In the genomic region with DNA sequence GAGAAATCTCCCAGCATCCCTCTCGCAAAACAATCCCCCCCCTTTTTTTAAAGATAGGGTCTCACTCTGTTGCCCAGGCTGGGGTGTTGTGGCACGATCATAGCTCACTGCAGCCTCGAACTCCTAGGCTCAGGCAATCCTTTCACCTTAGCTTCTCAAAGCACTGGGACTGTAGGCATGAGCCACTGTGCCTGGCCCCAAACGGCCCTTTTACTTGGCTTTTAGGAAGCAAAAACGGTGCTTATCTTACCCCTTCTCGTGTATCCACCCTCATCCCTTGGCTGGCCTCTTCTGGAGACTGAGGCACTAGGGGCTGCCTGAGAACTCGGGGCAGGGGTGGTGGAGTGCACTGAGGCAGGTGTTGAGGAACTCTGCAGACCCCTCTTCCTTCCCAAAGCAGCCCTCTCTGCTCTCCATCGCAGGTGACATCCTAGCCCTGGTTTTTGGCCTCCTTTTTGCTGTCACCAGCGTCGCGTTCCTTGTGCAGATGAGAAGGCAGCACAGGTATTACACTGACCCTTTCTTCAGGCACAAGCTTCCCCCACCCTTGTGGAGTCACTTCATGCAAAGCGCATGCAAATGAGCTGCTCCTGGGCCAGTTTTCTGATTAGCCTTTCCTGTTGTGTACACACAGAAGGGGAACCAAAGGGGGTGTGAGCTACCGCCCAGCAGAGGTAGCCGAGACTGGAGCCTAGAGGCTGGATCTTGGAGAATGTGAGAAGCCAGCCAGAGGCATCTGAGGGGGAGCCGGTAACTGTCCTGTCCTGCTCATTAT, we compare ENCODE assay signal across 11 cellular contexts. TPM values are rescaled to one million over a fixed set of nuclear protein-coding genes. Genes with fewer than 3 reads are reported as not detected.
DNase-seq lines count a peak whose midpoint lies in the region; ATAC-seq and TF ChIP-seq lines count a peak whose summit lies in the region.
"Had no signal": no experiment of that assay in that cellular context is flagged by ENCODE, and none has a peak within 500 bp of the region (broad histone marks: within the 10 kb centered on the region; RNA-seq: fewer than 3 reads in every experiment).

No MANE protein-coding gene starts in this region.

- H3K9me3 ChIP-seq in MG63 (no peaks in the 10 kb centered on the region), tibial artery (no peaks in the 10 kb centered on the region), left ventricle myocardium inferior (replicated peaks) (no peaks in the 10 kb centered on the region)

- peaks cover 43% of the 10 kb centered on the region for H3K36me3 ChIP-seq in MG63
- peaks cover 39 to 42% (median 39%) of the 10 kb centered on the region in 3 donors for H3K36me3 ChIP-seq in tibial artery
- peaks cover 36% of the 10 kb centered on the region for H3K36me3 ChIP-seq in left ventricle myocardium inferior

- intact Hi-C loops in tibial artery (cut with DNase I; ENCODE audit: low total_unique reads) (no loop called here), left ventricle myocardium inferior (cut with micrococcal nuclease) (no loop called here)

- DNase-seq in MG63 (peak; percentile 88), fibroblast of gingiva (ENCODE audit: low read depth) (peak; percentile 72), tibial artery (peak in 1 of 2 donors; percentile 84), hippocampal formation (lab: John Stamatoyannopoulos, UW) (no peak), left ventricle myocardium inferior (no peak), SK-N-DZ (ENCODE audit: low spot score) (no peak)
- DNase-seq: midbrain, NCI-H1092 treated with DMSO at 0.1 percent for 48 hours, PC-9 had no signal

- H3K27ac ChIP-seq in tibial artery (peak overlapping the region; percentile 96 to 97), left ventricle myocardium inferior (replicated peaks) (no peak overlapping the region)
- H3K27ac ChIP-seq: PC-9 had no signal

- peak; percentile 81 for ATAC-seq in GM19324 (IDR thresholded peaks at IDR 0.05; ENCODE audit: low FRiP score, unreplicated experiment)
- ATAC-seq in GM21360 (IDR thresholded peaks at IDR 0.05; ENCODE audit: unreplicated experiment): no peak

- H3K4me1 ChIP-seq in tibial artery (peaks cover 0 to 63% (median 36%) of the 10 kb centered on the region in 4 donors), left ventricle myocardium inferior (peaks cover 31% of the 10 kb centered on the region)

- TF ChIP-seq CTCF in tibial artery (IDR thresholded peaks at IDR 0.05) (no peak), left ventricle myocardium inferior (IDR thresholded peaks at IDR 0.05; ENCODE audit: borderline replicate concordance) (no peak)

- no peak overlapping the region for H3K4me3 ChIP-seq in MG63
- H3K4me3 ChIP-seq in tibial artery: no peak overlapping the region
- no peak overlapping the region for H3K4me3 ChIP-seq in left ventricle myocardium inferior
- H3K4me3 ChIP-seq: PC-9 had no signal

- no peaks in the 10 kb centered on the region for H3K27me3 ChIP-seq in MG63
- no peaks in the 10 kb centered on the region for H3K27me3 ChIP-seq in tibial artery
- H3K27me3 ChIP-seq in left ventricle myocardium inferior (ENCODE audit: low read depth): no peaks in the 10 kb centered on the region

RNA-seq across cellular contexts. Expression of a gene that starts 6.8 kb away (rescaled TPM):
- total RNA-seq in MG63 (2014; rRNA removed; shearing (Covaris generic); ENCODE audit: low replicate concordance): 0.40 TPM in 1 of 2 replicates, not detected in the other
- total RNA-seq in left ventricle myocardium inferior: not detected
- 2.2 TPM in 1 of 2 replicates, not detected in the other for polyA plus RNA-seq in SK-N-DZ (2014; cell fraction: cytosol; rRNA removed)
- 2.3 TPM in 1 of 2 replicates, not detected in the other for polyA plus RNA-seq in SK-N-DZ (2014; cell fraction: nucleus; rRNA removed)

RNA-seq across cellular contexts. Expression of a gene that starts 9.2 kb away (rescaled TPM):
- 2,986 and 3,667 TPM in 2 replicates for total RNA-seq in MG63 (2014; rRNA removed; shearing (Covaris generic); ENCODE audit: low replicate concordance)
- total RNA-seq in left ventricle myocardium inferior: 1,070 TPM
- 23.8 and 25.4 TPM in 2 replicates for polyA plus RNA-seq in SK-N-DZ (2014; cell fraction: cytosol; rRNA removed)
- polyA plus RNA-seq in SK-N-DZ (2014; cell fraction: nucleus; rRNA removed): 131 and 137 TPM in 2 replicates

RNA-seq across cellular contexts. Expression of a gene that starts 15.5 kb away (rescaled TPM):
- 15.5 and 35.6 TPM in 2 replicates for total RNA-seq in MG63 (2014; rRNA removed; shearing (Covaris generic); ENCODE audit: low replicate concordance)
- 0.27 TPM for total RNA-seq in left ventricle myocardium inferior
- polyA plus RNA-seq in SK-N-DZ (2014; cell fraction: cytosol; rRNA removed): 10.9 and 15.1 TPM in 2 replicates
- polyA plus RNA-seq in SK-N-DZ (2014; cell fraction: nucleus; rRNA removed): 30.1 and 40.3 TPM in 2 replicates

RNA-seq across cellular contexts. Expression of a gene that starts 22.4 kb away (rescaled TPM):
- 72.4 and 84.4 TPM in 2 replicates for total RNA-seq in MG63 (2014; rRNA removed; shearing (Covaris generic); ENCODE audit: low replicate concordance)
- 44.3 TPM for total RNA-seq in left ventricle myocardium inferior
- polyA plus RNA-seq in SK-N-DZ (2014; cell fraction: cytosol; rRNA removed): 6.5 and 7.8 TPM in 2 replicates
- 7.7 and 8.2 TPM in 2 replicates for polyA plus RNA-seq in SK-N-DZ (2014; cell fraction: nucleus; rRNA removed)

RNA-seq across cellular contexts. Expression of a gene that starts 22.7 kb away (rescaled TPM):
- 8,012 and 15,182 TPM in 2 replicates for total RNA-seq in MG63 (2014; rRNA removed; shearing (Covaris generic); ENCODE audit: low replicate concordance)
- 15,093 TPM for total RNA-seq in left ventricle myocardium inferior
- not detected in 2 replicates for polyA plus RNA-seq in SK-N-DZ (2014; cell fraction: cytosol; rRNA removed)
- not detected in 2 replicates for polyA plus RNA-seq in SK-N-DZ (2014; cell fraction: nucleus; rRNA removed)

Comparison
In these comparisons a context has a peak if more than half of its experiments do, and no peak if none do; other contexts are left out.
1. DNase-seq: peak in MG63 (single experiment) and fibroblast of gingiva (single experiment); none in hippocampal formation (0 of 2), left ventricle myocardium inferior (single experiment) and SK-N-DZ (single experiment).
2. RNA of a gene that starts 15.5 kb away (total RNA-seq): 15.5 to 35.6 TPM in MG63; 0.27 TPM in left ventricle myocardium inferior (single experiment); every median in the first group is over 10 times any median in the second.